12 cellular contexts compared by ENCODE assay signal in the genomic region with DNA sequence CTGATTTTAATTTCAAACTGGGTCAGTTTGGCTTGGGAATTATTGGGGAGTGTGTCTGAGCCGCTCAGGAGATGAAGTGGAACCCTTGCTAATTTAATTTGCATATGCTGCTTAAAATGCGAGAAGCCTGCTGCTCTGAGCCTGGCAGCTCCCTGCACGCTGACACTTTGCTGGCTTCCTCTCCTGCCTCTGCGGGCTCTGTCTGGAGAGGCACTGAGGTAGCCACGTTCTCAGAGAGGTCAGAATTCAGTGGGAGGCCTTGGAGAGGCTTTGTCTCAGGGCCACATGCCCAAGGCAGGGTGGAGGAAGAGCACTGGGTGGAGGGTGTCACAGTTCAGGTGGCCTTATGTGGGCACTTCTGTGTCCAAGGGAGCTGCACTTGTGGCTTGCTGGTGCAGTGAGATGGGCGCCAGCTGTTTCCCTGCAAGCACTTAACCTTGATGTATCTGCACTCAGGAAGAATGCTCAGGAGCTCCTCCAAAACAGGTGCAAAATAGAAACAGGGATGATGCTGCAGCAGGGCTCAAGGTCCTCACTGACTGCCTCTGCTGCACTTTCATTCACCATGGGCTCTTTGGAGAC.
A peak's percentile ranks its signal among the peaks of the same experiment; 100 is the strongest.
DNase-seq lines count a peak whose midpoint lies in the region; ATAC-seq and TF ChIP-seq lines count a peak whose summit lies in the region.
"Had no signal": no experiment of that assay in that cellular context is flagged by ENCODE, and none has a peak within 500 bp of the region (broad histone marks: within the 10 kb centered on the region; RNA-seq: fewer than 3 reads in every experiment).

No MANE protein-coding gene starts in this region.

- CTCF ChIA-PET in activated CD4-positive, alpha-beta T cell treated with anti-CD3 and anti-CD28 coated beads, Interleukin-2, amount 10 ng/mL, durations not matched to agents 7 days and 5 days (lab: Charles Lee): no interaction called here

- H4K20me1 ChIP-seq in H9 (ENCODE audit: control insufficient read depth, insufficient read depth, insufficient read length): no peaks in the 10 kb centered on the region

- TF ChIP-seq CTCF in H9 (conservative IDR thresholded peaks at IDR 0.05): no peak
- no peak for TF ChIP-seq CTCF in WERI-Rb-1 (IDR thresholded peaks at IDR 0.05; ENCODE audit: low read depth, low read length)
- TF ChIP-seq CTCF in type B pancreatic cell (conservative IDR thresholded peaks at IDR 0.05): no peak

- H3K27ac ChIP-seq in H9 (ENCODE audit: insufficient read length, low read depth, low read length): no peak overlapping the region
- peak overlapping the region; percentile 9 for H3K27ac ChIP-seq in WERI-Rb-1
- H3K27ac ChIP-seq: skin epidermis had no signal

- no peak overlapping the region for H2BK120ac ChIP-seq in H9 (ENCODE audit: low read depth, low read length, poor library complexity, severe bottlenecking)

- no peak overlapping the region; the same call in 1 of the 2 replicates for H3K14ac ChIP-seq in H9 (ENCODE audit: insufficient read depth, low read length)

- H3K4me3 Mint-ChIP-seq in H9 (no peak overlapping the region), type B pancreatic cell (no peak overlapping the region)
- H3K4me3 Mint-ChIP-seq in activated CD4-positive, alpha-beta T cell treated with anti-CD3 and anti-CD28 coated beads, Interleukin-2, amount 10 ng/mL, durations not matched to agents 7 days and 5 days: no peak overlapping the region
- H3K4me3 Mint-ChIP-seq: CD4-positive, alpha-beta memory T cell had no signal

- no peak overlapping the region for H3K18ac ChIP-seq in H9 (ENCODE audit: insufficient read length, low read depth, low read length)

- no peaks in the 10 kb centered on the region for H3K23me2 ChIP-seq in H9 (ENCODE audit: insufficient read length, low read depth, low read length, poor library complexity, severe bottlenecking)

- no peak overlapping the region for H4K91ac ChIP-seq in H9 (ENCODE audit: insufficient read length, low read depth, low read length)

- H4K5ac ChIP-seq in H9 (ENCODE audit: insufficient read length, low read depth, low read length): no peak overlapping the region

- no peak overlapping the region for H3T11ph ChIP-seq in H9 (ENCODE audit: low read length)

- H3K27me3 Mint-ChIP-seq in H9 (ENCODE audit: low read depth): no peaks in the 10 kb centered on the region
- H3K27me3 Mint-ChIP-seq in activated CD4-positive, alpha-beta T cell treated with anti-CD3 and anti-CD28 coated beads, Interleukin-2, amount 10 ng/mL, durations not matched to agents 7 days and 5 days: no peaks in the 10 kb centered on the region
- peaks cover 26% of the 10 kb centered on the region for H3K27me3 Mint-ChIP-seq in type B pancreatic cell
- H3K27me3 Mint-ChIP-seq: CD4-positive, alpha-beta memory T cell had no signal

- H3K36me3 Mint-ChIP-seq in H9 (ENCODE audit: insufficient read depth in 1 of 3, low read depth in 3 of 3): no peaks in the 10 kb centered on the region
- no peaks in the 10 kb centered on the region for H3K36me3 Mint-ChIP-seq in activated CD4-positive, alpha-beta T cell treated with anti-CD3 and anti-CD28 coated beads, Interleukin-2, amount 10 ng/mL, durations not matched to agents 7 days and 5 days (ENCODE audit: low read depth)
- no peaks in the 10 kb centered on the region for H3K36me3 Mint-ChIP-seq in type B pancreatic cell
- H3K36me3 Mint-ChIP-seq: CD4-positive, alpha-beta memory T cell had no signal

- no peak overlapping the region for H4K8ac ChIP-seq in H9 (replicated peaks; ENCODE audit: insufficient read length, low read depth, low read length)

- H3K9me3 Mint-ChIP-seq in H9 (no peaks in the 10 kb centered on the region), type B pancreatic cell (no peaks in the 10 kb centered on the region)
- no peaks in the 10 kb centered on the region for H3K9me3 Mint-ChIP-seq in activated CD4-positive, alpha-beta T cell treated with anti-CD3 and anti-CD28 coated beads, Interleukin-2, amount 10 ng/mL, durations not matched to agents 7 days and 5 days

- H3K4me1 ChIP-seq in H9 (ENCODE audit: insufficient read depth, low read length): peaks cover 6% of the 10 kb centered on the region; the same call in 1 of the 2 replicates

- H3K23ac ChIP-seq in H9 (ENCODE audit: insufficient read length, low read depth, low read length): no peak overlapping the region

- H3K4me2 ChIP-seq in H9 (ENCODE audit: insufficient read depth, insufficient read length, low read length): no peak overlapping the region

- no peak overlapping the region for H3K9ac ChIP-seq in H9 (ENCODE audit: extremely low read depth, insufficient read length, low read length)

- no peaks in the 10 kb centered on the region; the same call in 1 of the 2 replicates for H3K36me3 ChIP-seq in WERI-Rb-1

- no peak overlapping the region for H2BK20ac ChIP-seq in H9 (ENCODE audit: low read depth, low read length, poor library complexity, severe bottlenecking)

- H3K56ac ChIP-seq in H9 (ENCODE audit: insufficient read length, low read depth, low read length): no peak overlapping the region

- H2BK12ac ChIP-seq in H9 (ENCODE audit: insufficient read length, low read depth, low read length): no peak overlapping the region

- peak; percentile 53 for DNase-seq in H9
- DNase-seq in WERI-Rb-1: no peak
- DNase-seq in midbrain (lab: John Stamatoyannopoulos, UW): peak; percentile 13
- DNase-seq in activated CD4-positive, alpha-beta T cell treated with anti-CD3 and anti-CD28 coated beads, Interleukin-2, amount 10 ng/mL, durations not matched to agents 7 days and 5 days: no peak
- DNase-seq in type B pancreatic cell (ENCODE audit: extremely low spot score, unreplicated experiment): no peak
- DNase-seq: activated CD4-positive, alpha-beta T cell treated with anti-CD3 and anti-CD28 coated beads, Interleukin-2, amount 50 U/mL, for 48 hours; CD4-positive, alpha-beta memory T cell; mesenchymal stem cell; RPMI8226 had no signal

- ATAC-seq in GM19023 (IDR thresholded peaks at IDR 0.05; ENCODE audit: unreplicated experiment): peak; percentile 54
- no peak for ATAC-seq in HG03457 (IDR thresholded peaks at IDR 0.05; ENCODE audit: unreplicated experiment)

- no peak overlapping the region for H2BK15ac ChIP-seq in H9 (ENCODE audit: low read depth, low read length)

- no peak overlapping the region for H3K4me3 ChIP-seq in WERI-Rb-1 (ENCODE audit: low read depth, low read length)
- H3K4me3 ChIP-seq: skin epidermis had no signal

- no CpG with 5 or more reads among the region's 6 CpGs for WGBS in H9 (ENCODE audit: extremely low coverage, insufficient read length, low lambda C conversion rate)

- H2AFZ ChIP-seq in H9 (ENCODE audit: low read length): no peak overlapping the region

- H3K9me3 ChIP-seq in H9 (ENCODE audit: control insufficient read depth, low read depth, low read length): no peaks in the 10 kb centered on the region
- no peaks in the 10 kb centered on the region for H3K9me3 ChIP-seq in WERI-Rb-1 (ENCODE audit: severe bottlenecking)

- no peak overlapping the region for H3K4ac ChIP-seq in H9 (ENCODE audit: low read depth, low read length)

- H3K27me3 ChIP-seq in H9 (ENCODE audit: insufficient read depth, low read length) (no peaks in the 10 kb centered on the region), WERI-Rb-1 (ENCODE audit: insufficient read depth, low read depth, severe bottlenecking) (no peaks in the 10 kb centered on the region)

- H3K27ac Mint-ChIP-seq in H9 (no peak overlapping the region; a peak in 1 of 7 replicates), type B pancreatic cell (no peak overlapping the region)
- no peak overlapping the region for H3K27ac Mint-ChIP-seq in activated CD4-positive, alpha-beta T cell treated with anti-CD3 and anti-CD28 coated beads, Interleukin-2, amount 10 ng/mL, durations not matched to agents 7 days and 5 days
- H3K27ac Mint-ChIP-seq: CD4-positive, alpha-beta memory T cell had no signal

- H3K79me2 ChIP-seq in H9 (ENCODE audit: insufficient read depth, low read length): no peaks in the 10 kb centered on the region

- H3K4me1 Mint-ChIP-seq in H9: peaks cover 28 to 30% of the 10 kb centered on the region in 2 experiments
- H3K4me1 Mint-ChIP-seq in activated CD4-positive, alpha-beta T cell treated with anti-CD3 and anti-CD28 coated beads, Interleukin-2, amount 10 ng/mL, durations not matched to agents 7 days and 5 days: no peaks in the 10 kb centered on the region
- H3K4me1 Mint-ChIP-seq in type B pancreatic cell (ENCODE audit: unreplicated experiment): peaks cover 13% of the 10 kb centered on the region
- H3K4me1 Mint-ChIP-seq: CD4-positive, alpha-beta memory T cell had no signal

- no peaks in the 10 kb centered on the region for H3K79me1 ChIP-seq in H9 (ENCODE audit: insufficient read depth, low read depth, low read length, poor library complexity, severe bottlenecking)

- no peak overlapping the region for H2BK5ac ChIP-seq in H9 (ENCODE audit: insufficient read length, low read length)

- POLR2A ChIA-PET in activated CD4-positive, alpha-beta T cell treated with anti-CD3 and anti-CD28 coated beads, Interleukin-2, amount 10 ng/mL, durations not matched to agents 7 days and 5 days (lab: Charles Lee): no interaction called here

- H2AK5ac ChIP-seq in H9 (ENCODE audit: insufficient read length, low read length): no peak overlapping the region

Comparison
In these comparisons a context has a peak if more than half of its experiments do, and no peak if none do; other contexts are left out.
1. DNase-seq: peak in H9 (single experiment) and midbrain (single experiment); none in WERI-Rb-1 (single experiment), activated CD4-positive, alpha-beta T cell treated with anti-CD3 and anti-CD28 coated beads, Interleukin-2, amount 10 ng/mL, durations not matched to agents 7 days and 5 days (single experiment) and type B pancreatic cell (single experiment).